8 cellular contexts compared by ENCODE assay signal in genomic region chr9:136551401-136552116, GRCh38. TPM values are rescaled to one million over a fixed set of nuclear protein-coding genes. Genes with fewer than 3 reads are reported as not detected.
A peak's percentile ranks its signal among the peaks of the same experiment; 100 is the strongest.
DNase-seq lines count a peak whose midpoint lies in the region; ATAC-seq and TF ChIP-seq lines count a peak whose summit lies in the region.

No MANE protein-coding gene starts in this region.

- H3K36me3 Mint-ChIP-seq in IgD-negative memory B cell = no peaks in the 10 kb centered on the region

- no peak for TF ChIP-seq POLR2A in erythroblast (IDR thresholded peaks at IDR 0.05; ENCODE audit: low read length)

- no peaks in the 10 kb centered on the region for H4K20me1 ChIP-seq in BLaER1 treated with 17β-estradiol and CSF1 and Interleukin-3, amounts not matched to agents 10 nM and 100 nM

- peak overlapping the region in 9 of 11 experiments; percentile 35 to 78 (median 61); a peak in 17 of 22 replicates for H3K27ac ChIP-seq in BLaER1 treated with 17β-estradiol and CSF1 and Interleukin-3, amounts not matched to agents 10 nM and 100 nM
- H3K27ac ChIP-seq in cingulate gyrus (ENCODE audit: low read depth, low read length) (peak overlapping the region; percentile 39), mucosa of rectum (ENCODE audit: low read depth in 2 of 2, low read length in 2 of 2) (peak overlapping the region; percentile 45 to 74)

- H3K9me3 ChIP-seq in BLaER1 treated with 17β-estradiol and CSF1 and Interleukin-3, amounts not matched to agents 10 nM and 100 nM (replicated peaks in 1 of 11) = no peaks in the 10 kb centered on the region
- H3K9me3 ChIP-seq in mucosa of rectum (ENCODE audit: control insufficient read depth in 2 of 2, low read length in 2 of 2) = no peaks in the 10 kb centered on the region

- H3K36me3 ChIP-seq in BLaER1 treated with 17β-estradiol and CSF1 and Interleukin-3, amounts not matched to agents 10 nM and 100 nM = no peaks in the 10 kb centered on the region
- no peaks in the 10 kb centered on the region for H3K36me3 ChIP-seq in mucosa of rectum (ENCODE audit: control insufficient read depth in 2 of 2, insufficient read depth in 2 of 2, low read length in 2 of 2)

- H3K27me3 Mint-ChIP-seq in IgD-negative memory B cell = no peaks in the 10 kb centered on the region

- peak overlapping the region; percentile 92 to 100 (median 99) for H3K4me2 ChIP-seq in BLaER1 treated with 17β-estradiol and CSF1 and Interleukin-3, amounts not matched to agents 10 nM and 100 nM

- H3K27me3 ChIP-seq in BLaER1 treated with 17β-estradiol and CSF1 and Interleukin-3, amounts not matched to agents 10 nM and 100 nM = no peaks in the 10 kb centered on the region
- H3K27me3 ChIP-seq in mucosa of rectum (ENCODE audit: control insufficient read depth in 2 of 2, insufficient read depth in 2 of 2, low read length in 2 of 2) = no peaks in the 10 kb centered on the region

- H3K4me1 Mint-ChIP-seq in IgD-negative memory B cell = peaks cover 7 to 11% (median 9%) of the 10 kb centered on the region in 3 donors

- peak overlapping the region; percentile 37 to 73 (median 63); a peak in 18 of 22 replicates for H3K9ac ChIP-seq in BLaER1 treated with 17β-estradiol and CSF1 and Interleukin-3, amounts not matched to agents 10 nM and 100 nM
- H3K9ac ChIP-seq in mucosa of rectum (ENCODE audit: low read depth in 1 of 2, low read length in 2 of 2) = no peak overlapping the region

- H3K4me1 ChIP-seq in BLaER1 treated with 17β-estradiol and CSF1 and Interleukin-3, amounts not matched to agents 10 nM and 100 nM = peaks cover 64 to 80% (median 68%) of the 10 kb centered on the region in 10 experiments
- H3K4me1 ChIP-seq in mucosa of rectum (ENCODE audit: control insufficient read depth in 2 of 2, insufficient read depth in 2 of 2, low read length in 2 of 2) = peaks cover 26 to 37% of the 10 kb centered on the region in 2 donors

- peak overlapping the region; percentile 56 to 89 (median 86) for H3K4me3 Mint-ChIP-seq in IgD-negative memory B cell

- peak overlapping the region in 7 of 10 experiments; percentile 20 to 56 (median 39); a peak in 12 of 20 replicates for H3K4me3 ChIP-seq in BLaER1 treated with 17β-estradiol and CSF1 and Interleukin-3, amounts not matched to agents 10 nM and 100 nM
- peak overlapping the region in 1 of 2 donors; percentile 22 for H3K4me3 ChIP-seq in mucosa of rectum (ENCODE audit: low read length in 2 of 2)

- no peak for ATAC-seq in GM21619 (IDR thresholded peaks at IDR 0.05; ENCODE audit: unreplicated experiment)

- H3K27ac Mint-ChIP-seq in IgD-negative memory B cell = peak overlapping the region; percentile 65 to 83 (median 69)

- DNase-seq in erythroblast (lab: John Stamatoyannopoulos, UW) = no peak
- no peak for DNase-seq in activated gamma-delta T cell (lab: John Stamatoyannopoulos, UW)
- DNase-seq in NCI-H69 (lab: John Stamatoyannopoulos, UW) = no peak

- no peaks in the 10 kb centered on the region for H3K9me3 Mint-ChIP-seq in IgD-negative memory B cell

RNA-seq across cellular contexts. Expression of gene NOTCH1, which starts 5.7 kb away (rescaled TPM):
- 3.5 TPM for polyA plus RNA-seq in IgD-negative memory B cell

Comparison
In these comparisons a context has a peak if more than half of its experiments do, and no peak if none do; other contexts are left out.
1. H3K9ac ChIP-seq: peak in BLaER1 treated with 17β-estradiol and CSF1 and Interleukin-3, amounts not matched to agents 10 nM and 100 nM (11 of 11); none in mucosa of rectum (0 of 2).
2. Peak in every context shown above with its lines, with median percentiles within 50 percentile points of each other: H3K27ac ChIP-seq.